ENCODE assay signal across 1 cellular context in the genomic region with DNA sequence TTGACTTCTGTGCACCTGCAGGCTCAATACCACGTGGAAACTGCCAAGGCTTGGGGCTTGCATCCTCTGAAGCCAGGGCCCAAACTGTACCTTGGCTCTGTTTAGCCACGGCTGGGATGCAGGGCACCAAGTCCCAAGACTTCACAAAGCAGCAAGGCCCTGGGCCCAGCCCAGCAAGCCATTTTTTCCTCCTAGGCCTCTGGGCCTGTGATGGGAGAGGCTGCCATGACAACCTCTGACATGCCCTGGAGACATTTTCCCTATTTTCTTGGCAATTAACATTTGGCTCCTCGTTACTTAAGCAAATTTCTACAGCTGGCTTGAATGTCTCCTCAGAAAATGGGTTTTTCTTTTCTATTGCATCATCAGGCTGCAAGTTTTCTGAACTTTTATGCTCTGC.
A peak's percentile ranks its signal among the peaks of the same experiment; 100 is the strongest.
TF ChIP-seq lines count a peak whose summit lies in the region.

No MANE protein-coding gene starts in this region.

TF ChIP-seq in HepG2, 621 proteins besides CTCF, POLR2A, EP300 and RAD21:
- TF ChIP-seq, protein P1, sequence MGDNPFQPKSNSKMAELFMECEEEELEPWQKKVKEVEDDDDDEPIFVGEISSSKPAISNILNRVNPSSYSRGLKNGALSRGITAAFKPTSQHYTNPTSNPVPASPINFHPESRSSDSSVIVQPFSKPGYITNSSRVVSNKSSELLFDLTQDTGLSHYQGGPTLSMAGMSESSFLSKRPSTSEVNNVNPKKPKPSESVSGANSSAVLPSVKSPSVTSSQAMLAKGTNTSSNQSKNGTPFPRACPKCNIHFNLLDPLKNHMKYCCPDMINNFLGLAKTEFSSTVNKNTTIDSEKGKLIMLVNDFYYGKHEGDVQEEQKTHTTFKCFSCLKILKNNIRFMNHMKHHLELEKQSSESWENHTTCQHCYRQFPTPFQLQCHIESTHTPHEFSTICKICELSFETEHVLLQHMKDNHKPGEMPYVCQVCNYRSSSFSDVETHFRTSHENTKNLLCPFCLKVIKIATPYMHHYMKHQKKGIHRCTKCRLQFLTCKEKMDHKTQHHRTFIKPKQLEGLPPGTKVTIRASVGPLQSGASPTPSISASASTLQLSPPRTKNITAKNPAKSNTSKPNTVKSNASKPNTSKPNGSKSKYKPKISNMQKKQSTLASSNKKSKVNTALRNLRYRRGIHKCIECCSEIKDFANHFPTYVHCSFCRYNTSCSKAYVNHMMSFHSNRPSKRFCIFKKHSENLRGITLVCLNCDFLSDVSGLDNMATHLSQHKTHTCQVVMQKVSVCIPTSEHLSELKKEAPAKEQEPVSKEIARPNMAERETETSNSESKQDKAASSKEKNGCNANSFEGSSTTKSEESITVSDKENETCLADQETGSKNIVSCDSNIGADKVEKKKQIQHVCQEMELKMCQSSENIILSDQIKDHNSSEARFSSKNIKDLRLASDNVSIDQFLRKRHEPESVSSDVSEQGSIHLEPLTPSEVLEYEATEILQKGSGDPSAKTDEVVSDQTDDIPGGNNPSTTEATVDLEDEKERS (CRISPR knock-in tag; IDR thresholded peaks at IDR 0.05): 0 out of 2 replicates have a peak, but pooled peaks have one; percentile 27
